ENCODE assay signal across 12 cellular contexts in genomic region chr10:391849-392704, GRCh38.
DNase-seq lines count a peak whose midpoint lies in the region; ATAC-seq and TF ChIP-seq lines count a peak whose summit lies in the region.
"Had no signal": no experiment of that assay in that cellular context is flagged by ENCODE, and none has a peak within 500 bp of the region (broad histone marks: within the 10 kb centered on the region; RNA-seq: fewer than 3 reads in every experiment).

No MANE protein-coding gene starts in this region.

- H3K79me1 ChIP-seq in trophoblast cell (ENCODE audit: low read length), result peaks cover 15% of the 10 kb centered on the region

- H3K9me3 ChIP-seq in endodermal cell (ENCODE audit: control insufficient read depth, low read length) (no peaks in the 10 kb centered on the region), trophoblast cell (ENCODE audit: insufficient read depth, low read depth, low read length) (no peaks in the 10 kb centered on the region)
- H3K9me3 ChIP-seq: Peyer's patch had no signal

- H3K79me2 ChIP-seq in trophoblast cell (ENCODE audit: control insufficient read depth, insufficient read depth, low read length, poor library complexity), result peaks cover 2% of the 10 kb centered on the region

- H3K27ac ChIP-seq in endodermal cell (ENCODE audit: low read depth, low read length) (no peak overlapping the region), trophoblast cell (ENCODE audit: low read depth, low read length) (no peak overlapping the region)
- H3K27ac ChIP-seq: GM23248, Peyer's patch had no signal

- no peak overlapping the region for H3K18ac ChIP-seq in trophoblast cell (ENCODE audit: low read length)

- no peak overlapping the region for H3K4me3 Mint-ChIP-seq in endodermal cell
- H3K4me3 Mint-ChIP-seq in activated T-cell treated with anti-CD3 and anti-CD28 coated beads, Interleukin-2, amount 50 U/mL, for 4 hours, result no peak overlapping the region

- H2AFZ ChIP-seq in trophoblast cell (ENCODE audit: insufficient read depth, low read length, poor library complexity), result no peak overlapping the region
- H2AFZ ChIP-seq: GM23248 had no signal

- no peak overlapping the region for H3K23ac ChIP-seq in trophoblast cell (ENCODE audit: low read length)

- no peak overlapping the region for H3K4me2 ChIP-seq in trophoblast cell (ENCODE audit: low read length)

- H2BK12ac ChIP-seq in trophoblast cell (ENCODE audit: low read length), result no peak overlapping the region

- ATAC-seq in activated T-cell treated with anti-CD3 and anti-CD28 coated beads, Interleukin-2, amount 50 U/mL, for 4 hours, result no peak

- H3K27ac Mint-ChIP-seq in endodermal cell, result peak overlapping the region; percentile 60

- no peak overlapping the region for H2BK120ac ChIP-seq in trophoblast cell (ENCODE audit: insufficient read depth, low read length, poor library complexity)

- H3K4me1 Mint-ChIP-seq in endodermal cell, result peaks cover 14% of the 10 kb centered on the region
- no peaks in the 10 kb centered on the region for H3K4me1 Mint-ChIP-seq in activated T-cell treated with anti-CD3 and anti-CD28 coated beads, Interleukin-2, amount 50 U/mL, for 4 hours (ENCODE audit: low read depth)

- intact Hi-C loops in cardiac septum (cut with DNase I), result no loop called here

- DNase-seq in NCI-H2171 treated with DMSO at 0.1 percent for 48 hours (lab: John Stamatoyannopoulos, UW) (peak; percentile 22), NCI-H2171 (lab: John Stamatoyannopoulos, UW) (no peak), endodermal cell (no peak), trophoblast cell (no peak), cardiac septum (ENCODE audit: low spot score) (no peak), OCI-M1 (lab: John Stamatoyannopoulos, UW) (no peak), D341Med (ENCODE audit: low spot score) (no peak)
- DNase-seq in activated T-cell treated with anti-CD3 and anti-CD28 coated beads, Interleukin-2, amount 50 U/mL, for 4 hours, result no peak
- DNase-seq: 8988T, NCI-H748 treated with DMSO at 0.1 percent for 48 hours, Peyer's patch had no signal

- H3K4ac ChIP-seq in trophoblast cell (ENCODE audit: low read depth, low read length), result no peak overlapping the region

- H4K91ac ChIP-seq in trophoblast cell (ENCODE audit: low read depth, low read length), result no peak overlapping the region

- no peaks in the 10 kb centered on the region for H3K27me3 Mint-ChIP-seq in endodermal cell (ENCODE audit: insufficient read depth)
- H3K27me3 Mint-ChIP-seq in activated T-cell treated with anti-CD3 and anti-CD28 coated beads, Interleukin-2, amount 50 U/mL, for 4 hours (ENCODE audit: low read depth), result no peaks in the 10 kb centered on the region

- H2AK5ac ChIP-seq in trophoblast cell (ENCODE audit: low read length), result no peak overlapping the region

- no peaks in the 10 kb centered on the region for H3K9me3 Mint-ChIP-seq in endodermal cell
- H3K9me3 Mint-ChIP-seq in activated T-cell treated with anti-CD3 and anti-CD28 coated beads, Interleukin-2, amount 50 U/mL, for 4 hours, result no peaks in the 10 kb centered on the region

- no peak overlapping the region for H4K8ac ChIP-seq in trophoblast cell (ENCODE audit: low read depth, low read length)

- H3K36me3 ChIP-seq in endodermal cell (ENCODE audit: control insufficient read depth, insufficient read depth, low read length) (peaks cover 16% of the 10 kb centered on the region), trophoblast cell (ENCODE audit: control insufficient read depth in 1 of 2, insufficient read depth in 2 of 2, low read length in 2 of 2) (peaks cover 9 to 15% of the 10 kb centered on the region in 2 experiments)

- TF ChIP-seq CTCF in endodermal cell (conservative IDR thresholded peaks at IDR 0.05), result no peak

- H3K9ac ChIP-seq in endodermal cell (ENCODE audit: extremely low read depth, low read length, poor library complexity, severe bottlenecking), result no peak overlapping the region
- no peak overlapping the region for H3K9ac ChIP-seq in trophoblast cell (ENCODE audit: low read length)
- H3K9ac ChIP-seq: GM23248 had no signal

- 92 to 96% methylated on average over 18 to 27 of the region's 27 CpGs for WGBS in endodermal cell (ENCODE audit: insufficient coverage in 1 of 2, insufficient read length in 1 of 2), 2 experiments
- WGBS in trophoblast cell (ENCODE audit: extremely low coverage, insufficient coverage, insufficient read length), result no CpG with 5 or more reads among the region's 27 CpGs

- H3K36me3 Mint-ChIP-seq in endodermal cell (ENCODE audit: low read depth), result peaks cover 16% of the 10 kb centered on the region
- H3K36me3 Mint-ChIP-seq in activated T-cell treated with anti-CD3 and anti-CD28 coated beads, Interleukin-2, amount 50 U/mL, for 4 hours (ENCODE audit: insufficient read depth), result no peaks in the 10 kb centered on the region

- H2BK5ac ChIP-seq in trophoblast cell (ENCODE audit: low read depth, low read length, poor library complexity), result no peak overlapping the region

- no peak overlapping the region for H4K12ac ChIP-seq in trophoblast cell (ENCODE audit: low read depth, low read length)

- H3K27me3 ChIP-seq in endodermal cell (ENCODE audit: control insufficient read depth, insufficient read depth, low read length, poor library complexity, severe bottlenecking), result no peaks in the 10 kb centered on the region
- no peaks in the 10 kb centered on the region for H3K27me3 ChIP-seq in trophoblast cell (ENCODE audit: insufficient read depth, low read length)
- H3K27me3 ChIP-seq: Peyer's patch had no signal

- H3K4me1 ChIP-seq in endodermal cell (ENCODE audit: control insufficient read depth, insufficient read depth, low read length), result peaks cover 6% of the 10 kb centered on the region
- H3K4me1 ChIP-seq in trophoblast cell (ENCODE audit: control insufficient read depth in 1 of 2, insufficient read depth in 2 of 2, low read length in 2 of 2), result peaks cover 12 to 22% of the 10 kb centered on the region in 2 experiments

- H3K14ac ChIP-seq in trophoblast cell (ENCODE audit: low read length), result no peak overlapping the region

- H3K4me3 ChIP-seq in endodermal cell (ENCODE audit: low read length) (no peak overlapping the region), trophoblast cell (ENCODE audit: low read depth, low read length) (peak overlapping the region; percentile 13)
- H3K4me3 ChIP-seq: GM23248, Peyer's patch had no signal
